Comparison of ENCODE assay signal across 1 cellular context in the genomic region with DNA sequence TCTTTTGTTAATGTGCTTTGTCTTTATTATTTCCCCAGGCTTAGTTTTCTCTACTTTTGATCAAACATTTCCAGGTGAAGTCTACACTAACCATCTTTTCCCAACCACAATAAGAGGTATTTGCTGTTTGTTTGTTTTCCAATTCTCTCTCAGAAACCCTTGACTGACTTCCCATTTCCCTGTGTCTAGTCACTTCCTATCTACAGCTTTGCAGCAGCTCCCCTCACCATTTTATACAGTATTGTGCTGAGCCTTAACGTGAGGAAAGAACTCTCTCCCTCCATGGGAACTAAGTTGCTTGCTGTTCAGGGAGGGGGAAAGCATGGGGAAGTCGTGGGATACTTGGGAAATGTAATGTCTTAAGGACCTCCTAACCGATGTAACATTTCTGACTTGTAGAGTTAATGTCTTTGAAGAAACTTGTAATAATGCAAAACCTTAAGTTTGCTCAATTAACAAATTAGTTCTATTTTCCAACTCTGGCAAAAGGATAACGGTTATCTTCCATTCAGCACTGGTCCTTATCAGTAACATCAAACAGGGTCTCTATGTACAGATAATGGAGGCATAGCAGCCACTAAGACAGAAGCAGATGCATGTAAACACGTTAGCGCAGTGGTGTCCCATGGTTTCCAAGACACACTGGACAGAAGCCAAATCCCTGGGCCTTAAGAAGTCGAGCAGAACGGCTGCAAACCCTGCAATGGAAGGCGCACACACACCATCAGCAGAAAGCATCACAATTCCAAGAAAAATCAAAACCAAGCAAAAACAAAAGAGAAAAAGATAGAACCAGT.
A peak's percentile ranks its signal among the peaks of the same experiment; 100 is the strongest.
TF ChIP-seq lines count a peak whose summit lies in the region.

No MANE protein-coding gene starts in this region.

TF ChIP-seq in SK-N-SH, 30 proteins besides CTCF, POLR2A, EP300 and RAD21 (continued from another document):
- TF ChIP-seq, protein P1, sequence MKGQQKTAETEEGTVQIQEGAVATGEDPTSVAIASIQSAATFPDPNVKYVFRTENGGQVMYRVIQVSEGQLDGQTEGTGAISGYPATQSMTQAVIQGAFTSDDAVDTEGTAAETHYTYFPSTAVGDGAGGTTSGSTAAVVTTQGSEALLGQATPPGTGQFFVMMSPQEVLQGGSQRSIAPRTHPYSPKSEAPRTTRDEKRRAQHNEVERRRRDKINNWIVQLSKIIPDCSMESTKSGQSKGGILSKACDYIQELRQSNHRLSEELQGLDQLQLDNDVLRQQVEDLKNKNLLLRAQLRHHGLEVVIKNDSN (IDR thresholded peaks at IDR 0.05; ENCODE audit: borderline replicate concordance, low read depth): no peak
- TF ChIP-seq, protein P2, sequence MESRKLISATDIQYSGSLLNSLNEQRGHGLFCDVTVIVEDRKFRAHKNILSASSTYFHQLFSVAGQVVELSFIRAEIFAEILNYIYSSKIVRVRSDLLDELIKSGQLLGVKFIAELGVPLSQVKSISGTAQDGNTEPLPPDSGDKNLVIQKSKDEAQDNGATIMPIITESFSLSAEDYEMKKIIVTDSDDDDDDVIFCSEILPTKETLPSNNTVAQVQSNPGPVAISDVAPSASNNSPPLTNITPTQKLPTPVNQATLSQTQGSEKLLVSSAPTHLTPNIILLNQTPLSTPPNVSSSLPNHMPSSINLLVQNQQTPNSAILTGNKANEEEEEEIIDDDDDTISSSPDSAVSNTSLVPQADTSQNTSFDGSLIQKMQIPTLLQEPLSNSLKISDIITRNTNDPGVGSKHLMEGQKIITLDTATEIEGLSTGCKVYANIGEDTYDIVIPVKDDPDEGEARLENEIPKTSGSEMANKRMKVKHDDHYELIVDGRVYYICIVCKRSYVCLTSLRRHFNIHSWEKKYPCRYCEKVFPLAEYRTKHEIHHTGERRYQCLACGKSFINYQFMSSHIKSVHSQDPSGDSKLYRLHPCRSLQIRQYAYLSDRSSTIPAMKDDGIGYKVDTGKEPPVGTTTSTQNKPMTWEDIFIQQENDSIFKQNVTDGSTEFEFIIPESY (IDR thresholded peaks at IDR 0.05; ENCODE audit: borderline replicate concordance, low read depth): no peak
- TF ChIP-seq CHD2 (IDR thresholded peaks at IDR 0.05; ENCODE audit: low read length, partially characterized antibody) (peak; percentile 69), FOXM1 (IDR thresholded peaks at IDR 0.05; ENCODE audit: low read depth) (no peak)
